In genomic region chr15:57589276-57590073, GRCh38 we compare ENCODE assay signal across 1 cellular context.
A peak's percentile ranks its signal among the peaks of the same experiment; 100 is the strongest.
TF ChIP-seq lines count a peak whose summit lies in the region.

No MANE protein-coding gene starts in this region.

TF ChIP-seq in HepG2, 621 proteins besides CTCF, POLR2A, EP300 and RAD21 (continued from another document):
- TF ChIP-seq MAFK (conservative IDR thresholded peaks at IDR 0.05 in 1 of 2, IDR thresholded peaks at IDR 0.05 in 1 of 2; ENCODE audit: low read length in 2 of 2) (peak; percentile 37 to 60; a peak in 3 of 4 replicates), TEF (CRISPR knock-in tag; IDR thresholded peaks at IDR 0.05) (no peak)
